1 cellular context compared by ENCODE assay signal in genomic region chr6:49736017-49736508, GRCh38.
TF ChIP-seq lines count a peak whose summit lies in the region.

No MANE protein-coding gene starts in this region.

TF ChIP-seq in K562, 482 proteins besides CTCF, POLR2A, EP300 and RAD21 (continued from another document and continues in another):
- TF ChIP-seq BCLAF1 (IDR thresholded peaks at IDR 0.05; ENCODE audit: borderline replicate concordance in 1 of 2, control insufficient read depth in 1 of 2, low read depth in 2 of 2, low read length in 1 of 2): no peak
- TF ChIP-seq, protein P1, sequence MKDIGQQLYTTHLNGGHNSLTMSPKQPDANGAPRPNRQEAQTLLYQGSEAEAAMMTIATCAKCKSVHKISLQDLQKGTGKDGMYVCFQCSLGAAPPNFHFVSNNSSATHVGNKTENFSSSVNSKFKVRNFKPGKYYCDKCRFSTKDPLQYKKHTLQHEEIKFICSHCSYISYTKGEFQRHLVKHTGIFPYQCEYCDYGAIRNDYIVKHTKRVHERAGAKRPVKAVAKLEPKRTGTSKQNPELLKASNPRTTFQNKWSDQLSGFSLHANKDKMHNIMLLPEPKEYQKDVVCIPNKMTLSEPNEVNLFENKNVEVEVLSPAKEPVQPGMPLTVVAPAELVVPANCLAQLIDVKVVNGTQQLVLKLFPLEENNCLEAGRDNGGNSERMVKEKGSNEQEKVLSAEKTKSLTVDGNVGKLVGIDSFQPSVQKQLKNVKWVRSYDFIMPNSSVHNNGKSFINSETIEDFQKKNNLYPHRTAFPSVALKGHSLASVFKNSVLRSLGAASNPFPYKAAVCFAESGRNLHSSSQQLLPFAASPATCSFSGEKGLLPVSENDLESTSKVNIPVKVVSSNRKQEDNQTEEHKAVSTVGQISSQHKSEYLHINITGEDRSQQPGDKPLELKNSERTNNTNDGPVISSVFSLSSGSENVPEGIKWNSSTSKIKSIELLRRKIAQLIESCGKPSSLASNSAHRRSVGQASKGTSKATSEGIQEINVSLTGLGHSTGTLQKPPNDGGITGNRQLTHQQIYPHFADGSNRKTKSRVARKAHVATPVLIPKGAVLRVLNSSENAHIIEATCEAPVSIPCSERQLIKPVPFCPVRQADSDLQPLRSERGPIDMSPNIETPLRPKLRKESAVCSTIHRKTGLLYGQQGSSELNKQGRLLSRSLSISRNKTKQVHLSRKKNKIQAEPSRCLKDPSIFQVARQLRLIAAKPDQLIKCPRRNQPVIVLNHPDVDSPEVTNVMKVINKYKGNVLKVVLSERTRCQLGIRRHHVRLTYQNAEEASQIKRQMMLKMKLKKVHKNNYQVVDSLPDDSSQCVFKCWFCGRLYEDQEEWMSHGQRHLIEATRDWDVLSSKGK (CRISPR knock-in tag; IDR thresholded peaks at IDR 0.05): no peak
- no peak for TF ChIP-seq ZNF57 (CRISPR knock-in tag; IDR thresholded peaks at IDR 0.05)
- no peak for TF ChIP-seq BCL6 (CRISPR knock-in tag; IDR thresholded peaks at IDR 0.05)
- TF ChIP-seq RBM39 (optimal IDR thresholded peaks at IDR 0.05; ENCODE audit: low read depth, low read length): no peak
- no peak for TF ChIP-seq TEAD1 (CRISPR knock-in tag; IDR thresholded peaks at IDR 0.05)
- TF ChIP-seq POLR3G (IDR thresholded peaks at IDR 0.05; ENCODE audit: extremely low read depth, insufficient read length, insufficient replicate concordance): no peak
- TF ChIP-seq NR2C2 (CRISPR knock-in tag; IDR thresholded peaks at IDR 0.05): no peak
- TF ChIP-seq NR2C2 (tag; IDR thresholded peaks at IDR 0.05): no peak
- no peak for TF ChIP-seq ZKSCAN1 (IDR thresholded peaks at IDR 0.05; ENCODE audit: low read depth, low read length)
- TF ChIP-seq PURB (CRISPR knock-in tag; IDR thresholded peaks at IDR 0.05; ENCODE audit: low read depth): no peak
- TF ChIP-seq ZNF146 (CRISPR knock-in tag; IDR thresholded peaks at IDR 0.05; ENCODE audit: unreplicated experiment): no peak
- no peak for TF ChIP-seq E2F3 (CRISPR knock-in tag; IDR thresholded peaks at IDR 0.05)
- TF ChIP-seq MCM7 (IDR thresholded peaks at IDR 0.05): 0 out of 4 replicates have a peak, but pooled peaks of 1 of the 2 experiments have one; percentile 57
- no peak; the same call in 1 of the 2 replicates for TF ChIP-seq GATAD2A (IDR thresholded peaks at IDR 0.05)
- TF ChIP-seq, protein P2, sequence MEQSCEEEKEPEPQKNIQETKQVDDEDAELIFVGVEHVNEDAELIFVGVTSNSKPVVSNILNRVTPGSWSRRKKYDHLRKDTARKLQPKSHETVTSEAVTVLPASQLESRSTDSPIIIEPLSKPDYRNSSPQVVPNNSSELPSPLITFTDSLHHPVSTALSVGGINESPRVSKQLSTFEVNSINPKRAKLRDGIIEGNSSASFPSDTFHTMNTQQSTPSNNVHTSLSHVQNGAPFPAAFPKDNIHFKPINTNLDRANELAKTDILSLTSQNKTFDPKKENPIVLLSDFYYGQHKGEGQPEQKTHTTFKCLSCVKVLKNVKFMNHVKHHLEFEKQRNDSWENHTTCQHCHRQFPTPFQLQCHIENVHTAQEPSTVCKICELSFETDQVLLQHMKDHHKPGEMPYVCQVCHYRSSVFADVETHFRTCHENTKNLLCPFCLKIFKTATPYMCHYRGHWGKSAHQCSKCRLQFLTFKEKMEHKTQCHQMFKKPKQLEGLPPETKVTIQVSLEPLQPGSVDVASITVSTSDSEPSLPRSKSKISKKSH (CRISPR knock-in tag; IDR thresholded peaks at IDR 0.05): no peak
- TF ChIP-seq ZNF3 (CRISPR knock-in tag; IDR thresholded peaks at IDR 0.05): no peak
- TF ChIP-seq, protein P3, sequence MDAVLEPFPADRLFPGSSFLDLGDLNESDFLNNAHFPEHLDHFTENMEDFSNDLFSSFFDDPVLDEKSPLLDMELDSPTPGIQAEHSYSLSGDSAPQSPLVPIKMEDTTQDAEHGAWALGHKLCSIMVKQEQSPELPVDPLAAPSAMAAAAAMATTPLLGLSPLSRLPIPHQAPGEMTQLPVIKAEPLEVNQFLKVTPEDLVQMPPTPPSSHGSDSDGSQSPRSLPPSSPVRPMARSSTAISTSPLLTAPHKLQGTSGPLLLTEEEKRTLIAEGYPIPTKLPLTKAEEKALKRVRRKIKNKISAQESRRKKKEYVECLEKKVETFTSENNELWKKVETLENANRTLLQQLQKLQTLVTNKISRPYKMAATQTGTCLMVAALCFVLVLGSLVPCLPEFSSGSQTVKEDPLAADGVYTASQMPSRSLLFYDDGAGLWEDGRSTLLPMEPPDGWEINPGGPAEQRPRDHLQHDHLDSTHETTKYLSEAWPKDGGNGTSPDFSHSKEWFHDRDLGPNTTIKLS (IDR thresholded peaks at IDR 0.05; ENCODE audit: borderline replicate concordance, low read depth): no peak
- TF ChIP-seq ADNP (tag; IDR thresholded peaks at IDR 0.05): peak; percentile 72; the same call in 1 of the 2 replicates
- TF ChIP-seq MCM5 (IDR thresholded peaks at IDR 0.05; ENCODE audit: low read depth): no peak
- TF ChIP-seq RBM34 (IDR thresholded peaks at IDR 0.05; ENCODE audit: borderline replicate concordance, insufficient read depth, low read length): no peak
- TF ChIP-seq ZBTB17 (CRISPR knock-in tag; IDR thresholded peaks at IDR 0.05): no peak
- no peak for TF ChIP-seq SETDB1 (IDR thresholded peaks at IDR 0.05; ENCODE audit: low read length)
- TF ChIP-seq, protein P4, sequence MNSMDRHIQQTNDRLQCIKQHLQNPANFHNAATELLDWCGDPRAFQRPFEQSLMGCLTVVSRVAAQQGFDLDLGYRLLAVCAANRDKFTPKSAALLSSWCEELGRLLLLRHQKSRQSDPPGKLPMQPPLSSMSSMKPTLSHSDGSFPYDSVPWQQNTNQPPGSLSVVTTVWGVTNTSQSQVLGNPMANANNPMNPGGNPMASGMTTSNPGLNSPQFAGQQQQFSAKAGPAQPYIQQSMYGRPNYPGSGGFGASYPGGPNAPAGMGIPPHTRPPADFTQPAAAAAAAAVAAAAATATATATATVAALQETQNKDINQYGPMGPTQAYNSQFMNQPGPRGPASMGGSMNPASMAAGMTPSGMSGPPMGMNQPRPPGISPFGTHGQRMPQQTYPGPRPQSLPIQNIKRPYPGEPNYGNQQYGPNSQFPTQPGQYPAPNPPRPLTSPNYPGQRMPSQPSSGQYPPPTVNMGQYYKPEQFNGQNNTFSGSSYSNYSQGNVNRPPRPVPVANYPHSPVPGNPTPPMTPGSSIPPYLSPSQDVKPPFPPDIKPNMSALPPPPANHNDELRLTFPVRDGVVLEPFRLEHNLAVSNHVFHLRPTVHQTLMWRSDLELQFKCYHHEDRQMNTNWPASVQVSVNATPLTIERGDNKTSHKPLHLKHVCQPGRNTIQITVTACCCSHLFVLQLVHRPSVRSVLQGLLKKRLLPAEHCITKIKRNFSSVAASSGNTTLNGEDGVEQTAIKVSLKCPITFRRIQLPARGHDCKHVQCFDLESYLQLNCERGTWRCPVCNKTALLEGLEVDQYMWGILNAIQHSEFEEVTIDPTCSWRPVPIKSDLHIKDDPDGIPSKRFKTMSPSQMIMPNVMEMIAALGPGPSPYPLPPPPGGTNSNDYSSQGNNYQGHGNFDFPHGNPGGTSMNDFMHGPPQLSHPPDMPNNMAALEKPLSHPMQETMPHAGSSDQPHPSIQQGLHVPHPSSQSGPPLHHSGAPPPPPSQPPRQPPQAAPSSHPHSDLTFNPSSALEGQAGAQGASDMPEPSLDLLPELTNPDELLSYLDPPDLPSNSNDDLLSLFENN (IDR thresholded peaks at IDR 0.05; ENCODE audit: low read depth in 2 of 2, low read length in 2 of 2): peak in 1 of 2 experiments; percentile 88; a peak in 2 of 4 replicates
- no peak for TF ChIP-seq ETS1 (conservative IDR thresholded peaks at IDR 0.05; ENCODE audit: control insufficient read depth, low read depth, low read length)
- TF ChIP-seq ZNF175 (CRISPR knock-in tag; IDR thresholded peaks at IDR 0.05; ENCODE audit: low read depth): no peak
- TF ChIP-seq ZNF717 (CRISPR knock-in tag; IDR thresholded peaks at IDR 0.05): no peak
- no peak for TF ChIP-seq ZNF174 (CRISPR knock-in tag; IDR thresholded peaks at IDR 0.05)
- TF ChIP-seq SNIP1 (IDR thresholded peaks at IDR 0.05; ENCODE audit: low read depth): no peak
- no peak for TF ChIP-seq ZBTB11 (CRISPR knock-in tag; IDR thresholded peaks at IDR 0.05)
- TF ChIP-seq MEIS2 (IDR thresholded peaks at IDR 0.05; ENCODE audit: partially characterized antibody): no peak
- TF ChIP-seq, protein P5, sequence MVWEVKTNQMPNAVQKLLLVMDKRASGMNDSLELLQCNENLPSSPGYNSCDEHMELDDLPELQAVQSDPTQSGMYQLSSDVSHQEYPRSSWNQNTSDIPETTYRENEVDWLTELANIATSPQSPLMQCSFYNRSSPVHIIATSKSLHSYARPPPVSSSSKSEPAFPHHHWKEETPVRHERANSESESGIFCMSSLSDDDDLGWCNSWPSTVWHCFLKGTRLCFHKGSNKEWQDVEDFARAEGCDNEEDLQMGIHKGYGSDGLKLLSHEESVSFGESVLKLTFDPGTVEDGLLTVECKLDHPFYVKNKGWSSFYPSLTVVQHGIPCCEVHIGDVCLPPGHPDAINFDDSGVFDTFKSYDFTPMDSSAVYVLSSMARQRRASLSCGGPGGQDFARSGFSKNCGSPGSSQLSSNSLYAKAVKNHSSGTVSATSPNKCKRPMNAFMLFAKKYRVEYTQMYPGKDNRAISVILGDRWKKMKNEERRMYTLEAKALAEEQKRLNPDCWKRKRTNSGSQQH (CRISPR knock-in tag; IDR thresholded peaks at IDR 0.05): no peak
- TF ChIP-seq FOXO4 (CRISPR knock-in tag; IDR thresholded peaks at IDR 0.05): no peak
